1 cellular context compared by ENCODE assay signal in the genomic region with DNA sequence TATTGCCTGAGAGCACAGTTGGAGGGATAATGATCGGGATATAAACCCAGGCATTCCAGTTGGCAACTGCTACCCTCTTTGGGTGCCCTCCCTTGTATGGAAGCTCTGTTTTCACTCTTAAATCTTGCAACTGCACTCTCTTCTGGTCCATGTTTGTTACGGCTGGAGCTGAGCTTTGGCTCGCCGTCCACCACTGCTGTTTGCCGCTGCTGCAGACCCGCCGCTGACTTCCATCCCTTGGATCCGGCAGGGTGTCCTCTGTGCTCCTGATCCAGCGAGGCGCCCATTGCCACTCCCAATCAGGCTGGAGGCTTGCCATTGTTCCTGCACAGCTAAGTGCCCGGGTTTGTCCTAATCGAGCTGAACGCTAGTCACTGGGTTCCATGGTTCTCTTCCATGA.
TF ChIP-seq lines count a peak whose summit lies in the region.

No MANE protein-coding gene starts in this region.

TF ChIP-seq in H1, 55 proteins besides CTCF, POLR2A, EP300 and RAD21:
- TF ChIP-seq CBX8 (IDR thresholded peaks at IDR 0.05; ENCODE audit: borderline replicate concordance, low read depth, low read length): no peak
- TF ChIP-seq TAF1 (IDR thresholded peaks at IDR 0.05; ENCODE audit: low read depth, low read length): no peak
- TF ChIP-seq MAFK (IDR thresholded peaks at IDR 0.05; ENCODE audit: low read depth, low read length): no peak
- TF ChIP-seq, protein P1, sequence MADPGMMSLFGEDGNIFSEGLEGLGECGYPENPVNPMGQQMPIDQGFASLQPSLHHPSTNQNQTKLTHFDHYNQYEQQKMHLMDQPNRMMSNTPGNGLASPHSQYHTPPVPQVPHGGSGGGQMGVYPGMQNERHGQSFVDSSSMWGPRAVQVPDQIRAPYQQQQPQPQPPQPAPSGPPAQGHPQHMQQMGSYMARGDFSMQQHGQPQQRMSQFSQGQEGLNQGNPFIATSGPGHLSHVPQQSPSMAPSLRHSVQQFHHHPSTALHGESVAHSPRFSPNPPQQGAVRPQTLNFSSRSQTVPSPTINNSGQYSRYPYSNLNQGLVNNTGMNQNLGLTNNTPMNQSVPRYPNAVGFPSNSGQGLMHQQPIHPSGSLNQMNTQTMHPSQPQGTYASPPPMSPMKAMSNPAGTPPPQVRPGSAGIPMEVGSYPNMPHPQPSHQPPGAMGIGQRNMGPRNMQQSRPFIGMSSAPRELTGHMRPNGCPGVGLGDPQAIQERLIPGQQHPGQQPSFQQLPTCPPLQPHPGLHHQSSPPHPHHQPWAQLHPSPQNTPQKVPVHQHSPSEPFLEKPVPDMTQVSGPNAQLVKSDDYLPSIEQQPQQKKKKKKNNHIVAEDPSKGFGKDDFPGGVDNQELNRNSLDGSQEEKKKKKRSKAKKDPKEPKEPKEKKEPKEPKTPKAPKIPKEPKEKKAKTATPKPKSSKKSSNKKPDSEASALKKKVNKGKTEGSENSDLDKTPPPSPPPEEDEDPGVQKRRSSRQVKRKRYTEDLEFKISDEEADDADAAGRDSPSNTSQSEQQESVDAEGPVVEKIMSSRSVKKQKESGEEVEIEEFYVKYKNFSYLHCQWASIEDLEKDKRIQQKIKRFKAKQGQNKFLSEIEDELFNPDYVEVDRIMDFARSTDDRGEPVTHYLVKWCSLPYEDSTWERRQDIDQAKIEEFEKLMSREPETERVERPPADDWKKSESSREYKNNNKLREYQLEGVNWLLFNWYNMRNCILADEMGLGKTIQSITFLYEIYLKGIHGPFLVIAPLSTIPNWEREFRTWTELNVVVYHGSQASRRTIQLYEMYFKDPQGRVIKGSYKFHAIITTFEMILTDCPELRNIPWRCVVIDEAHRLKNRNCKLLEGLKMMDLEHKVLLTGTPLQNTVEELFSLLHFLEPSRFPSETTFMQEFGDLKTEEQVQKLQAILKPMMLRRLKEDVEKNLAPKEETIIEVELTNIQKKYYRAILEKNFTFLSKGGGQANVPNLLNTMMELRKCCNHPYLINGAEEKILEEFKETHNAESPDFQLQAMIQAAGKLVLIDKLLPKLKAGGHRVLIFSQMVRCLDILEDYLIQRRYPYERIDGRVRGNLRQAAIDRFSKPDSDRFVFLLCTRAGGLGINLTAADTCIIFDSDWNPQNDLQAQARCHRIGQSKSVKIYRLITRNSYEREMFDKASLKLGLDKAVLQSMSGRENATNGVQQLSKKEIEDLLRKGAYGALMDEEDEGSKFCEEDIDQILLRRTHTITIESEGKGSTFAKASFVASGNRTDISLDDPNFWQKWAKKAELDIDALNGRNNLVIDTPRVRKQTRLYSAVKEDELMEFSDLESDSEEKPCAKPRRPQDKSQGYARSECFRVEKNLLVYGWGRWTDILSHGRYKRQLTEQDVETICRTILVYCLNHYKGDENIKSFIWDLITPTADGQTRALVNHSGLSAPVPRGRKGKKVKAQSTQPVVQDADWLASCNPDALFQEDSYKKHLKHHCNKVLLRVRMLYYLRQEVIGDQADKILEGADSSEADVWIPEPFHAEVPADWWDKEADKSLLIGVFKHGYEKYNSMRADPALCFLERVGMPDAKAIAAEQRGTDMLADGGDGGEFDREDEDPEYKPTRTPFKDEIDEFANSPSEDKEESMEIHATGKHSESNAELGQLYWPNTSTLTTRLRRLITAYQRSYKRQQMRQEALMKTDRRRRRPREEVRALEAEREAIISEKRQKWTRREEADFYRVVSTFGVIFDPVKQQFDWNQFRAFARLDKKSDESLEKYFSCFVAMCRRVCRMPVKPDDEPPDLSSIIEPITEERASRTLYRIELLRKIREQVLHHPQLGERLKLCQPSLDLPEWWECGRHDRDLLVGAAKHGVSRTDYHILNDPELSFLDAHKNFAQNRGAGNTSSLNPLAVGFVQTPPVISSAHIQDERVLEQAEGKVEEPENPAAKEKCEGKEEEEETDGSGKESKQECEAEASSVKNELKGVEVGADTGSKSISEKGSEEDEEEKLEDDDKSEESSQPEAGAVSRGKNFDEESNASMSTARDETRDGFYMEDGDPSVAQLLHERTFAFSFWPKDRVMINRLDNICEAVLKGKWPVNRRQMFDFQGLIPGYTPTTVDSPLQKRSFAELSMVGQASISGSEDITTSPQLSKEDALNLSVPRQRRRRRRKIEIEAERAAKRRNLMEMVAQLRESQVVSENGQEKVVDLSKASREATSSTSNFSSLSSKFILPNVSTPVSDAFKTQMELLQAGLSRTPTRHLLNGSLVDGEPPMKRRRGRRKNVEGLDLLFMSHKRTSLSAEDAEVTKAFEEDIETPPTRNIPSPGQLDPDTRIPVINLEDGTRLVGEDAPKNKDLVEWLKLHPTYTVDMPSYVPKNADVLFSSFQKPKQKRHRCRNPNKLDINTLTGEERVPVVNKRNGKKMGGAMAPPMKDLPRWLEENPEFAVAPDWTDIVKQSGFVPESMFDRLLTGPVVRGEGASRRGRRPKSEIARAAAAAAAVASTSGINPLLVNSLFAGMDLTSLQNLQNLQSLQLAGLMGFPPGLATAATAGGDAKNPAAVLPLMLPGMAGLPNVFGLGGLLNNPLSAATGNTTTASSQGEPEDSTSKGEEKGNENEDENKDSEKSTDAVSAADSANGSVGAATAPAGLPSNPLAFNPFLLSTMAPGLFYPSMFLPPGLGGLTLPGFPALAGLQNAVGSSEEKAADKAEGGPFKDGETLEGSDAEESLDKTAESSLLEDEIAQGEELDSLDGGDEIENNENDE (IDR thresholded peaks at IDR 0.05; ENCODE audit: insufficient replicate concordance, low read length): no peak
TF ChIP-seq in H1: peak in this region for 0.
